ENCODE assay signal across 1 cellular context in genomic region chr1:225962440-225962975, GRCh38.
A peak's percentile ranks its signal among the peaks of the same experiment; 100 is the strongest.
TF ChIP-seq lines count a peak whose summit lies in the region.

No MANE protein-coding gene starts in this region.

TF ChIP-seq in GM12878, 131 proteins besides CTCF, POLR2A, EP300 and RAD21 (continued from another document):
- peak; percentile 62 for TF ChIP-seq SMC3 (IDR thresholded peaks at IDR 0.05; ENCODE audit: borderline replicate concordance, low read length)
TF ChIP-seq in GM12878: peak in this region for 1.
